Comparison of ENCODE assay signal across 26 cellular contexts in genomic region chr4:57342406-57342805, GRCh38.
DNase-seq lines count a peak whose midpoint lies in the region; ATAC-seq and TF ChIP-seq lines count a peak whose summit lies in the region.
"Had no signal": no experiment of that assay in that cellular context is flagged by ENCODE, and none has a peak within 500 bp of the region (broad histone marks: within the 10 kb centered on the region; RNA-seq: fewer than 3 reads in every experiment).

No MANE protein-coding gene starts in this region.

- BruUV-seq in MCF 10A (replicated peaks; lab: Mats Ljungman, UMichigan) = no TSS peak

- POLR2A ChIA-PET in MCF 10A (lab: Yijun Ruan, JAX) = interaction anchor here (1.2 kb wide), 1 partner anchor 9 kb away, joined by 3 read pairs; no protein-coding TSS in a partner anchor

- in situ Hi-C loops in brain microvascular endothelial cell (cut with HindIII; ENCODE audit: low pct_ligation_motif_present, low sequenced_read_pairs) = no loop called here

- TF ChIP-seq POLR2A in breast epithelium (IDR thresholded peaks at IDR 0.05) (no peak), gastroesophageal sphincter (IDR thresholded peaks at IDR 0.05) (no peak)

- TF ChIP-seq CTCF in MCF 10A (IDR thresholded peaks at IDR 0.05; ENCODE audit: unreplicated experiment) = no peak
- TF ChIP-seq CTCF in breast epithelium (IDR thresholded peaks at IDR 0.05) = no peak
- no peak for TF ChIP-seq CTCF in brain microvascular endothelial cell (IDR thresholded peaks at IDR 0.05; ENCODE audit: low read depth, low read length, missing control alignments)
- TF ChIP-seq CTCF in foreskin keratinocyte (conservative IDR thresholded peaks at IDR 0.05) = no peak
- no peak for TF ChIP-seq CTCF in gastroesophageal sphincter (IDR thresholded peaks at IDR 0.05)

- H3K4me3 ChIP-seq in breast epithelium (no peak overlapping the region), brain microvascular endothelial cell (ENCODE audit: low read depth, low read length) (no peak overlapping the region), gastroesophageal sphincter (no peak overlapping the region)
- H3K4me3 ChIP-seq: cardiac muscle cell, thyroid gland had no signal

- WGBS in gastroesophageal sphincter (ENCODE audit: low coverage in 1 of 2), 2 donors = 41 to 45% methylated on average over 2 of the region's 2 CpGs

- intact Hi-C loops in MCF 10A (cut with micrococcal nuclease) = no loop called here
- intact Hi-C loops in breast epithelium (cut with DNase I; ENCODE audit: low total_unique reads) = no loop called here

- H3K9me3 Mint-ChIP-seq in MCF 10A (ENCODE audit: unreplicated experiment) = peaks cover 8% of the 10 kb centered on the region
- H3K9me3 Mint-ChIP-seq: activated naive CD8-positive, alpha-beta T cell treated with anti-CD3 and anti-CD28 coated beads, Interleukin-2, amount 10 ng/mL, durations not matched to agents 7 days and 5 days had no signal

- H3K27ac ChIP-seq in breast epithelium (no peak overlapping the region), brain microvascular endothelial cell (no peak overlapping the region), foreskin keratinocyte (no peak overlapping the region), gastroesophageal sphincter (no peak overlapping the region)
- H3K27ac ChIP-seq: cardiac muscle cell, thyroid gland, WERI-Rb-1 had no signal

- H3K4me3 Mint-ChIP-seq in MCF 10A (ENCODE audit: unreplicated experiment) = no peak overlapping the region
- H3K4me3 Mint-ChIP-seq: activated naive CD8-positive, alpha-beta T cell treated with anti-CD3 and anti-CD28 coated beads, Interleukin-2, amount 10 ng/mL, durations not matched to agents 7 days and 5 days had no signal

- H3K4me1 Mint-ChIP-seq in MCF 10A (ENCODE audit: insufficient read depth, unreplicated experiment) = peaks cover 15% of the 10 kb centered on the region
- H3K4me1 Mint-ChIP-seq: activated naive CD8-positive, alpha-beta T cell treated with anti-CD3 and anti-CD28 coated beads, Interleukin-2, amount 10 ng/mL, durations not matched to agents 7 days and 5 days had no signal

- peak; percentile 36 for ATAC-seq in foreskin keratinocyte
- no peak for ATAC-seq in gastroesophageal sphincter
- ATAC-seq in GM19351 (IDR thresholded peaks at IDR 0.05; ENCODE audit: unreplicated experiment) = no peak
- no peak for ATAC-seq in GM18517 (IDR thresholded peaks at IDR 0.05; ENCODE audit: unreplicated experiment)

- CTCF ChIA-PET in MCF 10A (lab: Yijun Ruan, JAX) = interaction anchor here (0.5 to 0.9 kb wide), 3 partner anchors 18 to 305 kb away, joined by 3 read pairs; no protein-coding TSS in a partner anchor

- H3K36me3 ChIP-seq in breast epithelium = no peaks in the 10 kb centered on the region
- H3K36me3 ChIP-seq in brain microvascular endothelial cell (replicated peaks) = no peaks in the 10 kb centered on the region
- no peaks in the 10 kb centered on the region for H3K36me3 ChIP-seq in gastroesophageal sphincter
- H3K36me3 ChIP-seq: cardiac muscle cell, thyroid gland, WERI-Rb-1 had no signal

- no peaks in the 10 kb centered on the region for H3K9me3 ChIP-seq in breast epithelium
- H3K9me3 ChIP-seq in gastroesophageal sphincter = no peaks in the 10 kb centered on the region
- H3K9me3 ChIP-seq: SK-N-SH, thyroid gland had no signal

- H3K4me1 ChIP-seq in breast epithelium (no peaks in the 10 kb centered on the region), foreskin keratinocyte (no peaks in the 10 kb centered on the region), gastroesophageal sphincter (no peaks in the 10 kb centered on the region)
- H3K4me1 ChIP-seq: thyroid gland had no signal

- peaks cover 6% of the 10 kb centered on the region for H3K36me3 Mint-ChIP-seq in MCF 10A (ENCODE audit: insufficient read depth, unreplicated experiment)
- H3K36me3 Mint-ChIP-seq: activated naive CD8-positive, alpha-beta T cell treated with anti-CD3 and anti-CD28 coated beads, Interleukin-2, amount 10 ng/mL, durations not matched to agents 7 days and 5 days had no signal

- no peak overlapping the region for H3K27ac Mint-ChIP-seq in MCF 10A (ENCODE audit: low read depth, unreplicated experiment)
- H3K27ac Mint-ChIP-seq: activated naive CD8-positive, alpha-beta T cell treated with anti-CD3 and anti-CD28 coated beads, Interleukin-2, amount 10 ng/mL, durations not matched to agents 7 days and 5 days had no signal

- DNase-seq in MCF 10A (ENCODE audit: unreplicated experiment) (peak; percentile 20), breast epithelium (ENCODE audit: low spot score in 2 of 2) (no peak), brain microvascular endothelial cell (peak; percentile 9), foreskin keratinocyte (peak in 1 of 2 donors; percentile 43)
- no peak for DNase-seq in stimulated activated CD4-positive, alpha-beta T cell treated with anti-CD3 and anti-CD28 coated beads, Interleukin-15, amount 100 ng/mL, for 24 hours
- DNase-seq: 8988T; activated CD8-positive, alpha-beta memory T cell treated with anti-CD3 and anti-CD28 coated beads, Interleukin-2, amount 50 U/mL, for 48 hours; activated effector memory CD4-positive, alpha-beta T cell treated with Interleukin-2 at 50 U/mL for 16 hours; activated naive CD8-positive, alpha-beta T cell treated with anti-CD3 and anti-CD28 coated beads, Interleukin-2, amount 10 ng/mL, durations not matched to agents 7 days and 5 days; COR-L47; dermis blood vessel endothelial cell; DND-41; kidney glomerular epithelial cell; NCI-H1436 treated with DMSO at 0.1 percent for 48 hours; NCI-H2171; NCI-H524; nucleus accumbens; SK-N-SH; stimulated activated CD4-positive, alpha-beta T cell treated with anti-CD3 and anti-CD28 coated beads, Interleukin-4, amount 100 ng/mL, for 1 hour; stimulated activated naive CD4-positive, alpha-beta T cell treated with Interleukin-2 at 50 U/mL for 16 hours; thyroid gland; WERI-Rb-1 had no signal

- no peak for TF ChIP-seq EP300 in gastroesophageal sphincter (IDR thresholded peaks at IDR 0.05)

- peaks cover 12% of the 10 kb centered on the region for H3K27me3 Mint-ChIP-seq in MCF 10A (ENCODE audit: insufficient read depth, unreplicated experiment)
- H3K27me3 Mint-ChIP-seq: activated naive CD8-positive, alpha-beta T cell treated with anti-CD3 and anti-CD28 coated beads, Interleukin-2, amount 10 ng/mL, durations not matched to agents 7 days and 5 days had no signal

- H3K27me3 ChIP-seq in breast epithelium (no peaks in the 10 kb centered on the region), brain microvascular endothelial cell (replicated peaks) (no peaks in the 10 kb centered on the region), foreskin keratinocyte (peaks cover 13% of the 10 kb centered on the region), gastroesophageal sphincter (no peaks in the 10 kb centered on the region)
- H3K27me3 ChIP-seq: cardiac muscle cell, thyroid gland had no signal

Comparison
In these comparisons a context has a peak if more than half of its experiments do, and no peak if none do; other contexts are left out.
1. DNase-seq: peak in MCF 10A (single experiment) and brain microvascular endothelial cell (single experiment); none in breast epithelium (0 of 2) and stimulated activated CD4-positive, alpha-beta T cell treated with anti-CD3 and anti-CD28 coated beads, Interleukin-15, amount 100 ng/mL, for 24 hours (single experiment).